Comparison of ENCODE assay signal across 1 cellular context in genomic region chr1:73980324-73981040, GRCh38.
TF ChIP-seq lines count a peak whose summit lies in the region.

No MANE protein-coding gene starts in this region.

TF ChIP-seq in SK-N-SH treated with all-trans-retinoic acid at 6 μM for 48 hours, 23 proteins besides CTCF, POLR2A, EP300 and RAD21 (continued from another document):
- TF ChIP-seq PATZ1 (CRISPR knock-in tag; IDR thresholded peaks at IDR 0.05; ENCODE audit: borderline replicate concordance) = no peak
- no peak for TF ChIP-seq ZNF70 (CRISPR knock-in tag; IDR thresholded peaks at IDR 0.05)
- TF ChIP-seq CREB5 (CRISPR knock-in tag; IDR thresholded peaks at IDR 0.05; ENCODE audit: low read depth) = peak; percentile 66
- no peak for TF ChIP-seq TOX (CRISPR knock-in tag; IDR thresholded peaks at IDR 0.05; ENCODE audit: borderline replicate concordance)
- no peak for TF ChIP-seq ZNF8 (CRISPR knock-in tag; IDR thresholded peaks at IDR 0.05)
- TF ChIP-seq ZNF565 (CRISPR knock-in tag; conservative IDR thresholded peaks at IDR 0.05; ENCODE audit: low read depth) = no peak
- TF ChIP-seq ZFP30 (CRISPR knock-in tag; IDR thresholded peaks at IDR 0.05) = no peak
- TF ChIP-seq BACH2 (CRISPR knock-in tag; IDR thresholded peaks at IDR 0.05; ENCODE audit: borderline replicate concordance) = no peak
- no peak for TF ChIP-seq CSDC2 (CRISPR knock-in tag; IDR thresholded peaks at IDR 0.05)
- TF ChIP-seq ISL1 (CRISPR knock-in tag; IDR thresholded peaks at IDR 0.05) = peak; percentile 84
- 0 out of 2 replicates have a peak, but pooled peaks have one; percentile 16 for TF ChIP-seq ZFP3 (CRISPR knock-in tag; IDR thresholded peaks at IDR 0.05)
- TF ChIP-seq TSHZ2 (CRISPR knock-in tag; IDR thresholded peaks at IDR 0.05) = no peak
